Comparison of ENCODE assay signal across 20 cellular contexts in the genomic region with DNA sequence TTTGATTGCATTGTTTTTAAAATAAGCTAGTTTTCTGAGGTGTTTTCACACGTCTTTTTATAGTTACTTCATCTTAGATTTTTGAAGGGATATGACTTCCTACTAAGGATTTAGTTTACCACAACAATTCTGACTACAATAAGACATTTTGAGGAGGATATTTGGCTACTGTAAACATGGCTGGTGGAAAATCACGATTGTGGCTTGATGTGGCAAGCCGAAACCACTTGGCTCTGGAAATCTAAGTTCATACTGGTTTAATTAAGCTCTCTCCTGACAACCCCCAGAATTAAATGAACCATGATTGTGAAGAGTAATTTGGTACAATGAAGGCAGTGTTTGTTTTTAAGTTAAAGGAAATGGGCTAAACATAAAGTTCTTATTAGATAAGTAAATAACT. TPM values are rescaled to one million over a fixed set of nuclear protein-coding genes. Genes with fewer than 3 reads are reported as not detected.
DNase-seq lines count a peak whose midpoint lies in the region; ATAC-seq and TF ChIP-seq lines count a peak whose summit lies in the region.
"Had no signal": no experiment of that assay in that cellular context is flagged by ENCODE, and none has a peak within 500 bp of the region (broad histone marks: within the 10 kb centered on the region; RNA-seq: fewer than 3 reads in every experiment).

No MANE protein-coding gene starts in this region.

- POLR2A ChIA-PET in IMR-90 (lab: Charles Lee; ENCODE audit: unreplicated experiment) = interaction anchor here (0.6 kb wide), 1 partner anchor 16 kb away, joined by 3 read pairs; no protein-coding TSS in a partner anchor

- H3K14ac ChIP-seq in IMR-90 (replicated peaks; ENCODE audit: low read depth, low read length) = no peak overlapping the region

- no peak overlapping the region for H3K27ac ChIP-seq in IMR-90 (ENCODE audit: insufficient read depth, low read length)
- H3K27ac ChIP-seq: 22Rv1 had no signal

- 0 out of 2 replicates have a peak overlapping the region, but pooled peaks have one; percentile 48 for H3K9ac ChIP-seq in IMR-90 (ENCODE audit: low read depth, low read length)

- H3K4me1 ChIP-seq in IMR-90 (ENCODE audit: control insufficient read depth, insufficient read depth, low read length) = peaks cover 4% of the 10 kb centered on the region; the same call in 1 of the 2 replicates
- H3K4me1 ChIP-seq: HAP-1 had no signal

- no peak overlapping the region for H3K4ac ChIP-seq in IMR-90 (ENCODE audit: low read depth, low read length)

- no peak overlapping the region for H2AK9ac ChIP-seq in IMR-90 (replicated peaks; ENCODE audit: low read depth, low read length, poor library complexity)

- TF ChIP-seq RAD21 in IMR-90 (IDR thresholded peaks at IDR 0.05; ENCODE audit: low read length) = no peak

- no peak overlapping the region for H2AFZ ChIP-seq in IMR-90 (replicated peaks; ENCODE audit: low read length, poor library complexity)

- intact Hi-C loops in IMR-90 (cut with micrococcal nuclease) = loop anchor here (5.0 kb wide), 1 partner anchor 192 kb away; no protein-coding TSS in a partner anchor

- no peaks in the 10 kb centered on the region for H4K20me1 ChIP-seq in IMR-90 (ENCODE audit: insufficient read depth, low read length)

- H3K36me3 Mint-ChIP-seq in progenitor cell of endocrine pancreas (ENCODE audit: insufficient read depth) = peaks cover 19% of the 10 kb centered on the region

- ATAC-seq in IMR-90 (ENCODE audit: low read depth) = no peak
- no peak for ATAC-seq in HG03457 (IDR thresholded peaks at IDR 0.05; ENCODE audit: unreplicated experiment)
- ATAC-seq: Panc1 had no signal

- no TSS peak for BruUV-seq in IMR-90 (replicated peaks; lab: Mats Ljungman, UMichigan)

- no peak overlapping the region for H4K91ac ChIP-seq in IMR-90 (ENCODE audit: insufficient read depth, low read depth, low read length)

- H3K18ac ChIP-seq in IMR-90 (ENCODE audit: low read depth, low read length) = no peak overlapping the region

- in situ Hi-C loops in IMR-90 (cut with MboI; ENCODE audit: low sequenced_read_pairs) = no loop called here

- 0 out of 4 replicates have a peak overlapping the region, but pooled peaks of 1 of the 2 experiments have one; percentile 31 for H4K8ac ChIP-seq in IMR-90 (ENCODE audit: low read depth in 2 of 2, low read length in 2 of 2)

- H3K4me3 Mint-ChIP-seq in progenitor cell of endocrine pancreas (ENCODE audit: low read depth) = no peak overlapping the region
- H3K4me3 Mint-ChIP-seq: CD14-positive monocyte had no signal

- no peaks in the 10 kb centered on the region for H3K9me3 ChIP-seq in IMR-90 (ENCODE audit: control insufficient read depth, insufficient read depth, low read length)
- H3K9me3 ChIP-seq: HAP-1 had no signal

- no peak overlapping the region for H2AK5ac ChIP-seq in IMR-90 (ENCODE audit: low read depth, low read length)

- H3K27me3 Mint-ChIP-seq in progenitor cell of endocrine pancreas = no peaks in the 10 kb centered on the region

- H4K5ac ChIP-seq in IMR-90 (ENCODE audit: low read depth, low read length) = no peak overlapping the region

- H3K27me3 ChIP-seq in IMR-90 (ENCODE audit: control insufficient read depth, insufficient read depth, low read length) = no peaks in the 10 kb centered on the region

- dilution Hi-C loops in IMR-90 (cut with HindIII; ENCODE audit: low sequenced_read_pairs, unreplicated experiment) = no loop called here

- DNase-seq in NCI-H1436 (lab: John Stamatoyannopoulos, UW) (peak; percentile 1), NCI-H1436 treated with DMSO at 0.1 percent for 48 hours (lab: John Stamatoyannopoulos, UW) (no peak), IMR-90 (no peak), fibroblast of gingiva (ENCODE audit: low read depth) (peak; percentile 71), progenitor cell of endocrine pancreas (ENCODE audit: low spot score, unreplicated experiment) (no peak), RKO (ENCODE audit: low spot score) (no peak), COLO829 (ENCODE audit: low spot score) (no peak)
- DNase-seq: COR-L47, DMS153, KBM-7, NCI-H146, NCI-H2081 treated with DMSO at 0.1 percent for 48 hours, NCI-H2227 treated with DMSO at 0.1 percent for 48 hours, NCI-H524, SIG-M5 had no signal

- peaks cover 7% of the 10 kb centered on the region; the same call in 1 of the 2 replicates for H3K36me3 ChIP-seq in IMR-90 (ENCODE audit: control insufficient read depth, insufficient read depth, low read length)

- no peak for TF ChIP-seq CTCF in IMR-90 (conservative IDR thresholded peaks at IDR 0.05; ENCODE audit: low read depth, low read length)
- TF ChIP-seq CTCF in progenitor cell of endocrine pancreas (IDR thresholded peaks at IDR 0.05; ENCODE audit: unreplicated experiment) = no peak

- H3K79me1 ChIP-seq in IMR-90 (ENCODE audit: low read depth in 1 of 2, low read length in 2 of 2) = peaks cover 0 to 3% of the 10 kb centered on the region in 2 experiments; a peak in 1 of 4 replicates

- TF ChIP-seq POLR2A in IMR-90 (IDR thresholded peaks at IDR 0.05; ENCODE audit: low read depth, low read length) = no peak

- H2BK20ac ChIP-seq in IMR-90 (ENCODE audit: low read depth, low read length) = no peak overlapping the region

- H3K27ac Mint-ChIP-seq in progenitor cell of endocrine pancreas = peak overlapping the region; percentile 54
- H3K27ac Mint-ChIP-seq: CD14-positive monocyte had no signal

- H2BK120ac ChIP-seq in IMR-90 (ENCODE audit: low read depth, low read length) = no peak overlapping the region

- H3K56ac ChIP-seq in IMR-90 (ENCODE audit: extremely low read depth, insufficient read depth, low read length) = no peak overlapping the region

- no CpG with 5 or more reads among the region's 3 CpGs for WGBS in IMR-90 (ENCODE audit: extremely low coverage in 2 of 2, insufficient read length in 1 of 2), 2 experiments

- CTCF ChIA-PET in IMR-90 (lab: Yijun Ruan, JAX) = interaction anchor here (0.5 to 1.1 kb wide), 2 partner anchors 129 to 192 kb away, joined by 3 to 4 read pairs; no protein-coding TSS in a partner anchor

- peaks cover 8% of the 10 kb centered on the region for H3K4me1 Mint-ChIP-seq in progenitor cell of endocrine pancreas (ENCODE audit: low read depth)
- H3K4me1 Mint-ChIP-seq: CD14-positive monocyte had no signal

- 0 out of 2 replicates have a peak, but pooled peaks cover 3% of the 10 kb centered on the region for H3K9me1 ChIP-seq in IMR-90 (ENCODE audit: insufficient read depth, low read length)

- no peak overlapping the region for H2BK15ac ChIP-seq in IMR-90 (ENCODE audit: low read depth, low read length)

- no peak overlapping the region for H3K4me3 ChIP-seq in IMR-90 (ENCODE audit: insufficient read depth, low read depth, low read length)
- H3K4me3 ChIP-seq: HAP-1 had no signal

- H3K23ac ChIP-seq in IMR-90 (ENCODE audit: low read depth, low read length) = no peak overlapping the region

- H2BK5ac ChIP-seq in IMR-90 (ENCODE audit: low read depth, low read length, poor library complexity, severe bottlenecking) = peak overlapping the region; percentile 59

- H3K4me2 ChIP-seq in IMR-90 (ENCODE audit: low read depth, low read length) = no peak overlapping the region

- no peaks in the 10 kb centered on the region for H3K9me3 Mint-ChIP-seq in progenitor cell of endocrine pancreas (ENCODE audit: low read depth)
- H3K9me3 Mint-ChIP-seq: CD14-positive monocyte had no signal

TF ChIP-seq in IMR-90, 13 proteins besides CTCF, POLR2A, EP300 and RAD21:
- TF ChIP-seq MAFK (IDR thresholded peaks at IDR 0.05; ENCODE audit: low read depth, low read length) (no peak), MAZ (IDR thresholded peaks at IDR 0.05; ENCODE audit: borderline replicate concordance, low read depth, low read length) (no peak), FOS (IDR thresholded peaks at IDR 0.05; ENCODE audit: low read depth, low read length) (no peak)
- TF ChIP-seq, protein P1, sequence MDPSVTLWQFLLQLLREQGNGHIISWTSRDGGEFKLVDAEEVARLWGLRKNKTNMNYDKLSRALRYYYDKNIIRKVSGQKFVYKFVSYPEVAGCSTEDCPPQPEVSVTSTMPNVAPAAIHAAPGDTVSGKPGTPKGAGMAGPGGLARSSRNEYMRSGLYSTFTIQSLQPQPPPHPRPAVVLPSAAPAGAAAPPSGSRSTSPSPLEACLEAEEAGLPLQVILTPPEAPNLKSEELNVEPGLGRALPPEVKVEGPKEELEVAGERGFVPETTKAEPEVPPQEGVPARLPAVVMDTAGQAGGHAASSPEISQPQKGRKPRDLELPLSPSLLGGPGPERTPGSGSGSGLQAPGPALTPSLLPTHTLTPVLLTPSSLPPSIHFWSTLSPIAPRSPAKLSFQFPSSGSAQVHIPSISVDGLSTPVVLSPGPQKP (IDR thresholded peaks at IDR 0.05; ENCODE audit: borderline replicate concordance, low read depth, low read length) = no peak
- TF ChIP-seq, protein P2, sequence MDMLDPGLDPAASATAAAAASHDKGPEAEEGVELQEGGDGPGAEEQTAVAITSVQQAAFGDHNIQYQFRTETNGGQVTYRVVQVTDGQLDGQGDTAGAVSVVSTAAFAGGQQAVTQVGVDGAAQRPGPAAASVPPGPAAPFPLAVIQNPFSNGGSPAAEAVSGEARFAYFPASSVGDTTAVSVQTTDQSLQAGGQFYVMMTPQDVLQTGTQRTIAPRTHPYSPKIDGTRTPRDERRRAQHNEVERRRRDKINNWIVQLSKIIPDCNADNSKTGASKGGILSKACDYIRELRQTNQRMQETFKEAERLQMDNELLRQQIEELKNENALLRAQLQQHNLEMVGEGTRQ (IDR thresholded peaks at IDR 0.05; ENCODE audit: low read depth, low read length) = no peak

RNA-seq across cellular contexts. Expression of gene ST3GAL6, which starts 30.8 kb away (rescaled TPM):
- total RNA-seq in IMR-90 (2012; rRNA removed) = 0.36 and 1.4 TPM in 2 replicates
- 0.83 and 0.99 TPM in 2 replicates for polyA plus RNA-seq in IMR-90 (2012; rRNA removed)
- 0.20 TPM in 1 of 2 replicates, not detected in the other for polyA plus RNA-seq in IMR-90 (2012; cell fraction: cytosol; rRNA removed)
- 0.09 and 1.2 TPM in 2 replicates for polyA plus RNA-seq in IMR-90 (2012; cell fraction: nucleus; rRNA removed; ENCODE audit: low replicate concordance)
- 46.8 and 49.2 TPM in 2 replicates for total RNA-seq in progenitor cell of endocrine pancreas

Comparison
In these comparisons a context has a peak if more than half of its experiments do, and no peak if none do; other contexts are left out.
1. DNase-seq: peak in NCI-H1436 (single experiment) and fibroblast of gingiva (single experiment); none in NCI-H1436 treated with DMSO at 0.1 percent for 48 hours (single experiment), IMR-90 (single experiment), progenitor cell of endocrine pancreas (single experiment), RKO (single experiment) and COLO829 (single experiment).
2. RNA of gene ST3GAL6, which starts 30.8 kb away (total RNA-seq): 46.8 to 49.2 TPM in progenitor cell of endocrine pancreas; 0.36 to 1.4 TPM in IMR-90; every median in the first group is over 10 times any median in the second.